Comparison of ENCODE assay signal across 18 cellular contexts in the genomic region with DNA sequence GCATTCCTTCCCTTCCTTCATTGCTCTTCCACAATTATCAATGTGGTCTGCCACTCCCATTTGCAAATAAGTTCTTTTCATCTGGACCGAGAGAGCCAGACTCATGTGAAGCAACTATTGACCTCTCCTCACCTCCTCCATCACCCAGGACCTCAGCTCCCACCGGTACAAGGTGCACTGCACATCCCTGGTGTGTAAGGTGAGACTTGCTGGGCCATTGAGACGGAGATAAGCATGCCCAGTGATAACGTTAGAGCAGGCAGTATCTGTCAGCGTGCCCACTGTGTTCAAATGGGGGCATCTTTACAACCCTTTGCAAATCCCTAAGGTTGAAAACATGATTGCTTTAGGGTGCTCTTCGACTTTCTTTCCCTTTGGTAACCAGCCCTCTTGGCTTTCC.
DNase-seq lines count a peak whose midpoint lies in the region; ATAC-seq, FAIRE-seq and TF ChIP-seq lines count a peak whose summit lies in the region.
"Had no signal": no experiment of that assay in that cellular context is flagged by ENCODE, and none has a peak within 500 bp of the region (broad histone marks: within the 10 kb centered on the region; RNA-seq: fewer than 3 reads in every experiment).

No MANE protein-coding gene starts in this region.

- H3K9me3 ChIP-seq in HepG2 (ENCODE audit: low read length) (no peaks in the 10 kb centered on the region), right lobe of liver (no peaks in the 10 kb centered on the region), kidney (ENCODE audit: control insufficient read depth in 1 of 2, low read length in 2 of 2) (no peaks in the 10 kb centered on the region)
- H3K9me3 ChIP-seq in CD8-positive, alpha-beta T cell (ENCODE audit: low read length) = no peaks in the 10 kb centered on the region
- H3K9me3 ChIP-seq: BE2C, HAP-1 had no signal

- H4K20me1 ChIP-seq in HepG2 (ENCODE audit: insufficient read depth, low read length) = no peaks in the 10 kb centered on the region

- H3K9me3 Mint-ChIP-seq in CD8-positive, alpha-beta T cell = no peaks in the 10 kb centered on the region

- H3K4me1 ChIP-seq in HepG2 (ENCODE audit: insufficient read depth, low read length) (peaks cover 10% of the 10 kb centered on the region; the same call in 1 of the 2 replicates), right lobe of liver (no peaks in the 10 kb centered on the region), kidney (ENCODE audit: control insufficient read depth in 1 of 2, insufficient read depth in 1 of 2, low read depth in 1 of 2, low read length in 2 of 2) (peaks cover 0 to 4% of the 10 kb centered on the region in 2 donors)
- no peaks in the 10 kb centered on the region for H3K4me1 ChIP-seq in CD8-positive, alpha-beta T cell (ENCODE audit: insufficient read depth, low read length)
- H3K4me1 ChIP-seq: HAP-1 had no signal

- TF ChIP-seq CTCF in HepG2 (CRISPR knock-in tag; IDR thresholded peaks at IDR 0.05) (no peak), right lobe of liver (IDR thresholded peaks at IDR 0.05) (no peak), kidney (IDR thresholded peaks at IDR 0.05; ENCODE audit: borderline replicate concordance, extremely low read depth, insufficient read depth) (no peak)
- TF ChIP-seq CTCF in CD8-positive, alpha-beta T cell (IDR thresholded peaks at IDR 0.05) = no peak

- H3K36me3 ChIP-seq in HepG2 (replicated peaks in 1 of 2; ENCODE audit: control insufficient read depth in 1 of 2, insufficient read depth in 2 of 2, low read length in 2 of 2) = no peaks in the 10 kb centered on the region
- no peaks in the 10 kb centered on the region for H3K36me3 ChIP-seq in right lobe of liver
- no peaks in the 10 kb centered on the region for H3K36me3 ChIP-seq in kidney (ENCODE audit: control insufficient read depth in 1 of 2, insufficient read depth in 2 of 2, low read length in 2 of 2)
- no peaks in the 10 kb centered on the region for H3K36me3 ChIP-seq in CD8-positive, alpha-beta T cell (ENCODE audit: insufficient read depth, low read length)
- H3K36me3 ChIP-seq: BE2C, HAP-1 had no signal

- H3K36me3 Mint-ChIP-seq in CD8-positive, alpha-beta T cell = no peaks in the 10 kb centered on the region

- TF ChIP-seq EP300 in HepG2 (IDR thresholded peaks at IDR 0.05; ENCODE audit: low read depth in 2 of 2, low read length in 2 of 2) = no peak
- TF ChIP-seq EP300 in HepG2 (CRISPR knock-in tag; IDR thresholded peaks at IDR 0.05; ENCODE audit: borderline replicate concordance) = no peak

- WGBS in HepG2 (ENCODE audit: low lambda C conversion rate) = 7% methylated on average over 6 of the region's 6 CpGs
- WGBS in right lobe of liver (ENCODE audit: insufficient coverage, low coverage, low lambda C conversion rate, missing lambda C conversion rate) = 69% methylated on average over 4 of the region's 6 CpGs

- H3K4me1 Mint-ChIP-seq in CD8-positive, alpha-beta T cell (ENCODE audit: low read depth) = no peaks in the 10 kb centered on the region

- H3K27ac ChIP-seq in HepG2 (ENCODE audit: extremely low read length, insufficient read depth, low read length) (no peak overlapping the region), right lobe of liver (no peak overlapping the region), kidney (ENCODE audit: low read depth in 2 of 2, low read length in 2 of 2) (no peak overlapping the region)
- no peak overlapping the region for H3K27ac ChIP-seq in CD8-positive, alpha-beta T cell (ENCODE audit: low read depth, low read length)

- H3K79me2 ChIP-seq in HepG2 (ENCODE audit: insufficient read depth, low read length) = no peaks in the 10 kb centered on the region

- H3K9ac ChIP-seq in HepG2 (ENCODE audit: insufficient read depth, low read depth, low read length) (no peak overlapping the region), kidney (ENCODE audit: low read length in 2 of 2) (no peak overlapping the region)

- CTCF ChIA-PET in HepG2 (lab: Yijun Ruan, JAX; ENCODE audit: low intra/inter-chr PET ratio, low total read pairs) = no interaction called here
- CTCF ChIA-PET in CD8-positive, alpha-beta T cell (lab: Charles Lee) = no interaction called here

- H3K4me2 ChIP-seq in HepG2 (ENCODE audit: low read depth, low read length) = no peak overlapping the region

- in situ Hi-C loops in HepG2 (cut with HindIII; ENCODE audit: extremely low pct_ligation_motif_present, low pct_unique_long_range_greater_than_20kb) = no loop called here

- no peak overlapping the region for H2AFZ ChIP-seq in HepG2 (ENCODE audit: low read length)

- no peak overlapping the region for H3K27ac Mint-ChIP-seq in CD8-positive, alpha-beta T cell
- H3K27ac Mint-ChIP-seq: CD4-positive, CD25-positive, alpha-beta regulatory T cell had no signal

- H3K4me3 ChIP-seq in HepG2 (replicated peaks in 1 of 3; ENCODE audit: insufficient read depth in 1 of 3, low read depth in 2 of 3, low read length in 3 of 3) = no peak overlapping the region
- H3K4me3 ChIP-seq in right lobe of liver = no peak overlapping the region
- H3K4me3 ChIP-seq in kidney (ENCODE audit: low read length in 2 of 2) = no peak overlapping the region
- H3K4me3 ChIP-seq in CD8-positive, alpha-beta T cell (ENCODE audit: low read depth, low read length) = no peak overlapping the region
- H3K4me3 ChIP-seq: GM12878, HAP-1, K562 had no signal

- H3K27me3 ChIP-seq in HepG2 (ENCODE audit: control insufficient read depth in 1 of 2, insufficient read depth in 2 of 2, low read length in 2 of 2) = peaks cover 0 to 1% of the 10 kb centered on the region in 2 experiments; a peak in 3 of 5 replicates
- no peaks in the 10 kb centered on the region for H3K27me3 ChIP-seq in right lobe of liver
- no peaks in the 10 kb centered on the region for H3K27me3 ChIP-seq in CD8-positive, alpha-beta T cell (ENCODE audit: insufficient read depth, low read length)
- H3K27me3 ChIP-seq: BE2C had no signal

- DNase-seq in HepG2 (ENCODE audit: low spot score) (no peak), right lobe of liver (no peak), kidney (peak; percentile 12), posterior vena cava (ENCODE audit: low spot score) (peak; percentile 47), COR-L47 (lab: John Stamatoyannopoulos, UW) (no peak), islet precursor cell (no peak)
- no peak for DNase-seq in CD8-positive, alpha-beta T cell
- DNase-seq: ACHN; BE2C; C1 segment of cervical spinal cord; CD4-positive, CD25-positive, alpha-beta regulatory T cell; DMS153; DMS79 had no signal

- TF ChIP-seq POLR2A in HepG2 (IDR thresholded peaks at IDR 0.05; ENCODE audit: insufficient read depth in 1 of 2, low read depth in 2 of 2, low read length in 2 of 2) = no peak
- TF ChIP-seq POLR2A in right lobe of liver (IDR thresholded peaks at IDR 0.05) = no peak

- H3K4me3 Mint-ChIP-seq in CD8-positive, alpha-beta T cell = no peak overlapping the region
- H3K4me3 Mint-ChIP-seq: CD4-positive, CD25-positive, alpha-beta regulatory T cell had no signal

- FAIRE-seq in HepG2 (lab: Jason Lieb, UNC) (no peak), kidney (lab: Jason Lieb, UNC) (no peak)
- FAIRE-seq: A204.1, GM12878, H1, K562 had no signal

- intact Hi-C loops in HepG2 (cut with micrococcal nuclease; ENCODE audit: unreplicated experiment) (no loop called here), right lobe of liver (cut with DNase I) (no loop called here), kidney (cut with DNase I) (no loop called here), posterior vena cava (cut with DNase I) (no loop called here)
- intact Hi-C loops in CD8-positive, alpha-beta T cell (cut with DNase I, micrococcal nuclease) = no loop called here

- no peaks in the 10 kb centered on the region for H3K27me3 Mint-ChIP-seq in CD8-positive, alpha-beta T cell (ENCODE audit: low read depth)
- H3K27me3 Mint-ChIP-seq: CD4-positive, CD25-positive, alpha-beta regulatory T cell had no signal

- ATAC-seq in HepG2 (peak; percentile 42), right lobe of liver (no peak)
- ATAC-seq in CD8-positive, alpha-beta T cell = no peak
- ATAC-seq: GM12878, K562 had no signal

- POLR2A ChIA-PET in HepG2 (lab: Yijun Ruan, JAX) = no interaction called here
- POLR2A ChIA-PET in CD8-positive, alpha-beta T cell (lab: Charles Lee) = no interaction called here

- no peak for TF ChIP-seq RAD21 in HepG2 (CRISPR knock-in tag; IDR thresholded peaks at IDR 0.05)

- no TSS peak for BruUV-seq in HepG2 (replicated peaks; lab: Mats Ljungman, UMichigan)

TF ChIP-seq in HepG2, 621 proteins besides CTCF, POLR2A, EP300 and RAD21:
- no peak for TF ChIP-seq ZNF30 (CRISPR knock-in tag; IDR thresholded peaks at IDR 0.05)
- TF ChIP-seq HNF4A (CRISPR knock-in tag; IDR thresholded peaks at IDR 0.05) = 0 out of 2 replicates have a peak, but pooled peaks have one; percentile 12
TF ChIP-seq in HepG2: peak in this region for 1.

Comparison
In these comparisons a context has a peak if more than half of its experiments do, and no peak if none do; other contexts are left out.
1. DNase-seq: peak in kidney (single experiment) and posterior vena cava (single experiment); none in HepG2 (single experiment), right lobe of liver (0 of 3), CD8-positive, alpha-beta T cell (0 of 7), COR-L47 (single experiment) and islet precursor cell (single experiment).